In genomic region chr1:157133431-157133830, GRCh38 we compare ENCODE assay signal across 18 cellular contexts. TPM values are rescaled to one million over a fixed set of nuclear protein-coding genes. Genes with fewer than 3 reads are reported as not detected.
DNase-seq lines count a peak whose midpoint lies in the region; ATAC-seq and TF ChIP-seq lines count a peak whose summit lies in the region.
"Had no signal": no experiment of that assay in that cellular context is flagged by ENCODE, and none has a peak within 500 bp of the region (broad histone marks: within the 10 kb centered on the region; RNA-seq: fewer than 3 reads in every experiment).

No MANE protein-coding gene starts in this region.

- no peaks in the 10 kb centered on the region for H3K9me3 ChIP-seq in BE2C

- H3K4me3 Mint-ChIP-seq in activated CD4-positive, alpha-beta T cell treated with anti-CD3 and anti-CD28 coated beads, Interleukin-2, amount 10 ng/mL, durations not matched to agents 24 days and 14 days: peak overlapping the region; percentile 99
- H3K4me3 Mint-ChIP-seq in T-helper 2 cell treated with Interferon-gamma antibody and Interleukin-4, amounts not matched to agents 5 μg/mL and 100 μg/mL, for 36 hours: peak overlapping the region; percentile 97
- H3K4me3 Mint-ChIP-seq in central memory CD8-positive, alpha-beta T cell: peak overlapping the region; percentile 59
- peak overlapping the region in 1 of 2 donors; percentile 39 for H3K4me3 Mint-ChIP-seq in stimulated activated naive B cell treated with anti-CD40 and anti-IgM and Interleukin-4, amounts not matched to agents 10 μg/mL and 1 μg/mL and 100 μg/mL, for 72 hours
- H3K4me3 Mint-ChIP-seq: stimulated activated memory B cell treated with anti-CD40 and anti-IgM and Interleukin-4, amounts not matched to agents 10 μg/mL and 1 μg/mL and 100 μg/mL, for 72 hours had no signal

- no peaks in the 10 kb centered on the region for H3K9me3 Mint-ChIP-seq in activated CD4-positive, alpha-beta T cell treated with anti-CD3 and anti-CD28 coated beads, Interleukin-2, amount 10 ng/mL, durations not matched to agents 24 days and 14 days
- H3K9me3 Mint-ChIP-seq in T-helper 2 cell treated with Interferon-gamma antibody and Interleukin-4, amounts not matched to agents 5 μg/mL and 100 μg/mL, for 36 hours: no peaks in the 10 kb centered on the region
- no peaks in the 10 kb centered on the region for H3K9me3 Mint-ChIP-seq in central memory CD8-positive, alpha-beta T cell
- no peaks in the 10 kb centered on the region for H3K9me3 Mint-ChIP-seq in stimulated activated naive B cell treated with anti-CD40 and anti-IgM and Interleukin-4, amounts not matched to agents 10 μg/mL and 1 μg/mL and 100 μg/mL, for 72 hours
- H3K9me3 Mint-ChIP-seq: stimulated activated memory B cell treated with anti-CD40 and anti-IgM and Interleukin-4, amounts not matched to agents 10 μg/mL and 1 μg/mL and 100 μg/mL, for 72 hours had no signal

- H3K27me3 Mint-ChIP-seq in activated CD4-positive, alpha-beta T cell treated with anti-CD3 and anti-CD28 coated beads, Interleukin-2, amount 10 ng/mL, durations not matched to agents 24 days and 14 days: no peaks in the 10 kb centered on the region
- H3K27me3 Mint-ChIP-seq in T-helper 2 cell treated with Interferon-gamma antibody and Interleukin-4, amounts not matched to agents 5 μg/mL and 100 μg/mL, for 36 hours (ENCODE audit: low read depth): no peaks in the 10 kb centered on the region
- no peaks in the 10 kb centered on the region for H3K27me3 Mint-ChIP-seq in central memory CD8-positive, alpha-beta T cell
- no peaks in the 10 kb centered on the region for H3K27me3 Mint-ChIP-seq in stimulated activated naive B cell treated with anti-CD40 and anti-IgM and Interleukin-4, amounts not matched to agents 10 μg/mL and 1 μg/mL and 100 μg/mL, for 72 hours
- H3K27me3 Mint-ChIP-seq: stimulated activated memory B cell treated with anti-CD40 and anti-IgM and Interleukin-4, amounts not matched to agents 10 μg/mL and 1 μg/mL and 100 μg/mL, for 72 hours had no signal

- H3K36me3 ChIP-seq in BE2C: peaks cover 64% of the 10 kb centered on the region

- peak overlapping the region; percentile 82 for H3K27ac Mint-ChIP-seq in activated CD4-positive, alpha-beta T cell treated with anti-CD3 and anti-CD28 coated beads, Interleukin-2, amount 10 ng/mL, durations not matched to agents 24 days and 14 days
- H3K27ac Mint-ChIP-seq in T-helper 2 cell treated with Interferon-gamma antibody and Interleukin-4, amounts not matched to agents 5 μg/mL and 100 μg/mL, for 36 hours: peak overlapping the region; percentile 84
- H3K27ac Mint-ChIP-seq in central memory CD8-positive, alpha-beta T cell (ENCODE audit: low read depth): peak overlapping the region; percentile 66
- peak overlapping the region; percentile 20 for H3K27ac Mint-ChIP-seq in stimulated activated naive B cell treated with anti-CD40 and anti-IgM and Interleukin-4, amounts not matched to agents 10 μg/mL and 1 μg/mL and 100 μg/mL, for 72 hours
- H3K27ac Mint-ChIP-seq: stimulated activated memory B cell treated with anti-CD40 and anti-IgM and Interleukin-4, amounts not matched to agents 10 μg/mL and 1 μg/mL and 100 μg/mL, for 72 hours had no signal

- peak; percentile 30 for ATAC-seq in central memory CD8-positive, alpha-beta T cell (replicated peaks; ENCODE audit: extremely low read depth, poor library complexity, severe bottlenecking)
- ATAC-seq in stimulated activated naive B cell treated with anti-CD40 and anti-IgM and Interleukin-4, amounts not matched to agents 10 μg/mL and 1 μg/mL and 100 μg/mL, for 72 hours (replicated peaks): no peak
- ATAC-seq: left ventricle myocardium superior; right cardiac atrium; stimulated activated memory B cell treated with anti-CD40 and anti-IgM and Interleukin-4, amounts not matched to agents 10 μg/mL and 1 μg/mL and 100 μg/mL, for 72 hours had no signal

- TF ChIP-seq CTCF in BE2C (IDR thresholded peaks at IDR 0.05; ENCODE audit: low read depth, low read length): no peak

- H3K27me3 ChIP-seq in BE2C: no peaks in the 10 kb centered on the region

- H3K36me3 Mint-ChIP-seq in activated CD4-positive, alpha-beta T cell treated with anti-CD3 and anti-CD28 coated beads, Interleukin-2, amount 10 ng/mL, durations not matched to agents 24 days and 14 days (ENCODE audit: low read depth): peaks cover 76% of the 10 kb centered on the region
- peaks cover 74% of the 10 kb centered on the region for H3K36me3 Mint-ChIP-seq in T-helper 2 cell treated with Interferon-gamma antibody and Interleukin-4, amounts not matched to agents 5 μg/mL and 100 μg/mL, for 36 hours (ENCODE audit: low read depth)
- peaks cover 59% of the 10 kb centered on the region for H3K36me3 Mint-ChIP-seq in central memory CD8-positive, alpha-beta T cell (ENCODE audit: insufficient read depth)
- peaks cover 49 to 62% of the 10 kb centered on the region in 2 donors for H3K36me3 Mint-ChIP-seq in stimulated activated naive B cell treated with anti-CD40 and anti-IgM and Interleukin-4, amounts not matched to agents 10 μg/mL and 1 μg/mL and 100 μg/mL, for 72 hours

- intact Hi-C loops in activated CD4-positive, alpha-beta T cell treated with anti-CD3 and anti-CD28 coated beads, Interleukin-2, amount 10 ng/mL, durations not matched to agents 24 days and 14 days (cut with micrococcal nuclease): loop anchor here (2.0 kb wide), 1 partner anchor 13 kb away; no protein-coding TSS in a partner anchor

- H3K4me1 Mint-ChIP-seq in activated CD4-positive, alpha-beta T cell treated with anti-CD3 and anti-CD28 coated beads, Interleukin-2, amount 10 ng/mL, durations not matched to agents 24 days and 14 days: peaks cover 59% of the 10 kb centered on the region
- peaks cover 66% of the 10 kb centered on the region for H3K4me1 Mint-ChIP-seq in T-helper 2 cell treated with Interferon-gamma antibody and Interleukin-4, amounts not matched to agents 5 μg/mL and 100 μg/mL, for 36 hours (ENCODE audit: low read depth)
- peaks cover 62% of the 10 kb centered on the region for H3K4me1 Mint-ChIP-seq in central memory CD8-positive, alpha-beta T cell
- H3K4me1 Mint-ChIP-seq in stimulated activated naive B cell treated with anti-CD40 and anti-IgM and Interleukin-4, amounts not matched to agents 10 μg/mL and 1 μg/mL and 100 μg/mL, for 72 hours: peaks cover 20 to 38% of the 10 kb centered on the region in 2 donors

- DNase-seq in activated CD4-positive, alpha-beta T cell treated with anti-CD3 and anti-CD28 coated beads, Interleukin-2, amount 10 ng/mL, durations not matched to agents 24 days and 14 days: peak; percentile 86
- no peak for DNase-seq in activated CD4-positive, alpha-beta T cell treated with anti-CD3 and anti-CD28 coated beads, Interleukin-2, amount 50 U/mL, for 4 hours
- DNase-seq in T-helper 2 cell treated with Interferon-gamma antibody and Interleukin-4, amounts not matched to agents 5 μg/mL and 100 μg/mL, for 36 hours (ENCODE audit: low spot score): peak; percentile 58
- DNase-seq in central memory CD8-positive, alpha-beta T cell (ENCODE audit: low spot score in 2 of 2): no peak
- DNase-seq in stimulated activated naive B cell treated with anti-CD40 and anti-IgM and Interleukin-4, amounts not matched to agents 10 μg/mL and 1 μg/mL and 100 μg/mL, for 72 hours: no peak
- no peak for DNase-seq in effector CD8-positive, alpha-beta T cell (lab: John Stamatoyannopoulos, UW)
- DNase-seq in BE2C (no peak), NCI-H2171 (lab: John Stamatoyannopoulos, UW) (no peak)
- DNase-seq: aorta; COR-L47; left ventricle myocardium superior; NCI-H1694 treated with DMSO at 0.1 percent for 48 hours; NCI-H774; right cardiac atrium; stimulated activated CD4-positive, alpha-beta T cell treated with anti-CD3 and anti-CD28 coated beads, Interleukin-2, amount 100 ng/mL, for 48 hours had no signal

- H3K4me3 ChIP-seq in BE2C (ENCODE audit: low read depth, low read length): no peak overlapping the region

- H3K4me1 ChIP-seq in BE2C: no peaks in the 10 kb centered on the region

RNA-seq across cellular contexts. Expression of gene ETV3, which starts 4.8 kb away (rescaled TPM):
- 40.4 and 41.3 TPM in 2 replicates for total RNA-seq in activated CD4-positive, alpha-beta T cell treated with anti-CD3 and anti-CD28 coated beads, Interleukin-2, amount 10 ng/mL, durations not matched to agents 24 days and 14 days
- polyA plus RNA-seq in BE2C (2012; ENCODE audit: insufficient read depth, insufficient read length, low read depth): 32.5 TPM

RNA-seq across cellular contexts. Expression of gene ETV3L, which starts 33.8 kb away (rescaled TPM):
- total RNA-seq in activated CD4-positive, alpha-beta T cell treated with anti-CD3 and anti-CD28 coated beads, Interleukin-2, amount 10 ng/mL, durations not matched to agents 24 days and 14 days: not detected in 2 replicates
- not detected for polyA plus RNA-seq in BE2C (2012; ENCODE audit: insufficient read depth, insufficient read length, low read depth)
- total RNA-seq: aorta; left ventricle myocardium superior; right cardiac atrium; T-helper 2 cell treated with Interferon-gamma antibody and Interleukin-4, amounts not matched to agents 100 ng/mL and 5 ng/mL, for 36 hours had no signal
- polyA plus RNA-seq: aorta, neural cell, right cardiac atrium had no signal

Comparison
In these comparisons a context has a peak if more than half of its experiments do, and no peak if none do; other contexts are left out.
1. DNase-seq: peak in activated CD4-positive, alpha-beta T cell treated with anti-CD3 and anti-CD28 coated beads, Interleukin-2, amount 10 ng/mL, durations not matched to agents 24 days and 14 days (single experiment) and T-helper 2 cell treated with Interferon-gamma antibody and Interleukin-4, amounts not matched to agents 5 μg/mL and 100 μg/mL, for 36 hours (single experiment); none in activated CD4-positive, alpha-beta T cell treated with anti-CD3 and anti-CD28 coated beads, Interleukin-2, amount 50 U/mL, for 4 hours (0 of 2), central memory CD8-positive, alpha-beta T cell (0 of 2), stimulated activated naive B cell treated with anti-CD40 and anti-IgM and Interleukin-4, amounts not matched to agents 10 μg/mL and 1 μg/mL and 100 μg/mL, for 72 hours (single experiment), effector CD8-positive, alpha-beta T cell (single experiment), BE2C (single experiment) and NCI-H2171 (single experiment).
2. H3K27ac Mint-ChIP-seq: peak in every context shown above with its lines; median percentile 84 in T-helper 2 cell treated with Interferon-gamma antibody and Interleukin-4, amounts not matched to agents 5 μg/mL and 100 μg/mL, for 36 hours; 82 in activated CD4-positive, alpha-beta T cell treated with anti-CD3 and anti-CD28 coated beads, Interleukin-2, amount 10 ng/mL, durations not matched to agents 24 days and 14 days; 66 in central memory CD8-positive, alpha-beta T cell; 20 in stimulated activated naive B cell treated with anti-CD40 and anti-IgM and Interleukin-4, amounts not matched to agents 10 μg/mL and 1 μg/mL and 100 μg/mL, for 72 hours.